9 cellular contexts compared by ENCODE assay signal in genomic region chr20:19737025-19737424, GRCh38. TPM values are rescaled to one million over a fixed set of nuclear protein-coding genes. Genes with fewer than 3 reads are reported as not detected.
A peak's percentile ranks its signal among the peaks of the same experiment; 100 is the strongest.
DNase-seq lines count a peak whose midpoint lies in the region; ATAC-seq, FAIRE-seq and TF ChIP-seq lines count a peak whose summit lies in the region.
"Had no signal": no experiment of that assay in that cellular context is flagged by ENCODE, and none has a peak within 500 bp of the region (broad histone marks: within the 10 kb centered on the region; RNA-seq: fewer than 3 reads in every experiment).

No MANE protein-coding gene starts in this region.

- H3K4me2 ChIP-seq in mammary epithelial cell (ENCODE audit: insufficient read depth, low read depth, low read length) = peak overlapping the region; percentile 4

- WGBS in mammary epithelial cell (ENCODE audit: low coverage, missing lambda C conversion rate) = 9% methylated on average over 4 of the region's 4 CpGs

- H3K4me1 Mint-ChIP-seq in CD14-positive monocyte = peaks cover 40% of the 10 kb centered on the region
- peaks cover 0 to 2% (median 0%) of the 10 kb centered on the region in 7 donors for H3K4me1 Mint-ChIP-seq in naive thymus-derived CD4-positive, alpha-beta T cell

- no peaks in the 10 kb centered on the region for H3K9me3 Mint-ChIP-seq in CD14-positive monocyte
- H3K9me3 Mint-ChIP-seq in naive thymus-derived CD4-positive, alpha-beta T cell = peaks cover 0 to 2% (median 0%) of the 10 kb centered on the region in 11 donors

- no peaks in the 10 kb centered on the region for H4K20me1 ChIP-seq in mammary epithelial cell (ENCODE audit: insufficient read depth, low read length)

- H2AFZ ChIP-seq in mammary epithelial cell (ENCODE audit: low read depth, low read length) = peak overlapping the region; percentile 47

- H3K4me3 ChIP-seq in mammary epithelial cell (replicated peaks in 1 of 3; ENCODE audit: insufficient read depth in 1 of 3, low read depth in 2 of 3, low read length in 3 of 3) = no peak overlapping the region
- H3K4me3 ChIP-seq in naive thymus-derived CD4-positive, alpha-beta T cell (ENCODE audit: low read length) = no peak overlapping the region
- H3K4me3 ChIP-seq in kidney (ENCODE audit: low read length in 2 of 2) = no peak overlapping the region

- CTCF ChIA-PET in mammary epithelial cell (lab: Charles Lee; ENCODE audit: low non-redundant PET) = interaction anchor here (0.6 kb wide), 1 partner anchor 148 kb away, joined by 5 read pairs; no protein-coding TSS in a partner anchor
- CTCF ChIA-PET in naive thymus-derived CD4-positive, alpha-beta T cell (lab: Charles Lee) = no interaction called here

- H3K27ac ChIP-seq in mammary epithelial cell (ENCODE audit: insufficient read depth, low read depth, low read length) (peak overlapping the region; percentile 90), kidney (ENCODE audit: low read depth in 2 of 2, low read length in 2 of 2) (no peak overlapping the region), substantia nigra (ENCODE audit: low read depth, low read length, poor library complexity, severe bottlenecking) (no peak overlapping the region)
- no peak overlapping the region for H3K27ac ChIP-seq in naive thymus-derived CD4-positive, alpha-beta T cell (ENCODE audit: low read depth, low read length)

- H3K79me2 ChIP-seq in mammary epithelial cell (ENCODE audit: insufficient read depth, low read length) = no peaks in the 10 kb centered on the region

- DNase-seq in CD14-positive monocyte (ENCODE audit: low spot score) (peak; percentile 87), HPDE6-E6E7 (ENCODE audit: extremely low spot score) (peak; percentile 77), mammary epithelial cell (peak; percentile 98), NCI-H1417 (lab: John Stamatoyannopoulos, UW) (no peak), kidney (no peak), nucleus accumbens (lab: John Stamatoyannopoulos, UW) (no peak), substantia nigra (lab: John Stamatoyannopoulos, UW) (no peak)
- DNase-seq in naive thymus-derived CD4-positive, alpha-beta T cell = no peak
- DNase-seq: NCI-H1048 had no signal

- TF ChIP-seq CTCF in CD14-positive monocyte (IDR thresholded peaks at IDR 0.05) (no peak), mammary epithelial cell (conservative IDR thresholded peaks at IDR 0.05 in 1 of 2, IDR thresholded peaks at IDR 0.05 in 1 of 2; ENCODE audit: extremely low read depth in 1 of 2, insufficient read depth in 1 of 2, low read depth in 1 of 2, low read length in 2 of 2) (no peak), kidney (IDR thresholded peaks at IDR 0.05; ENCODE audit: borderline replicate concordance, extremely low read depth, insufficient read depth) (no peak)

- FAIRE-seq in kidney (lab: Jason Lieb, UNC) = no peak

- H3K36me3 ChIP-seq in mammary epithelial cell (ENCODE audit: insufficient read depth, low read length) = no peaks in the 10 kb centered on the region
- H3K36me3 ChIP-seq in naive thymus-derived CD4-positive, alpha-beta T cell (ENCODE audit: control insufficient read depth in 2 of 3, insufficient read depth in 3 of 3, low read length in 3 of 3) = no peaks in the 10 kb centered on the region
- no peaks in the 10 kb centered on the region for H3K36me3 ChIP-seq in kidney (ENCODE audit: control insufficient read depth in 1 of 2, insufficient read depth in 2 of 2, low read length in 2 of 2)

- H3K36me3 Mint-ChIP-seq in CD14-positive monocyte = peaks cover 0 to 4% of the 10 kb centered on the region in 2 donors
- H3K36me3 Mint-ChIP-seq in naive thymus-derived CD4-positive, alpha-beta T cell = no peaks in the 10 kb centered on the region

- peaks cover 0 to 2% (median 0%) of the 10 kb centered on the region in 3 donors for H3K27me3 Mint-ChIP-seq in CD14-positive monocyte (ENCODE audit: low read depth in 3 of 3)
- H3K27me3 Mint-ChIP-seq in naive thymus-derived CD4-positive, alpha-beta T cell = peaks cover 0 to 31% (median 8%) of the 10 kb centered on the region in 5 donors

- dilution Hi-C loops in mammary epithelial cell (cut with HindIII; ENCODE audit: low sequenced_read_pairs) = no loop called here

- BruUV-seq in mammary epithelial cell (replicated peaks; lab: Mats Ljungman, UMichigan) = no TSS peak

- H3K9ac ChIP-seq in mammary epithelial cell (ENCODE audit: insufficient read depth, low read length) (peak overlapping the region; percentile 72), kidney (ENCODE audit: low read length in 2 of 2) (no peak overlapping the region)

- in situ Hi-C loops in mammary epithelial cell (cut with MboI; ENCODE audit: low sequenced_read_pairs in 2 of 2) = no loop called here

- intact Hi-C loops in CD14-positive monocyte (cut with micrococcal nuclease) (no loop called here), mammary epithelial cell (cut with micrococcal nuclease) (no loop called here), kidney (cut with DNase I) (no loop called here)
- intact Hi-C loops in naive thymus-derived CD4-positive, alpha-beta T cell (cut with micrococcal nuclease) = no loop called here

- H3K27me3 ChIP-seq in mammary epithelial cell (ENCODE audit: insufficient read depth, low read length) = no peaks in the 10 kb centered on the region
- H3K27me3 ChIP-seq in naive thymus-derived CD4-positive, alpha-beta T cell (ENCODE audit: control insufficient read depth in 2 of 2, insufficient read depth in 2 of 2, low read length in 2 of 2) = no peaks in the 10 kb centered on the region

- peaks cover 26% of the 10 kb centered on the region for H3K4me1 ChIP-seq in mammary epithelial cell (ENCODE audit: insufficient read depth, low read length)
- H3K4me1 ChIP-seq in naive thymus-derived CD4-positive, alpha-beta T cell (ENCODE audit: control insufficient read depth in 2 of 2, insufficient read depth in 2 of 2, low read length in 2 of 2) = no peaks in the 10 kb centered on the region
- no peaks in the 10 kb centered on the region for H3K4me1 ChIP-seq in kidney (ENCODE audit: control insufficient read depth in 1 of 2, insufficient read depth in 1 of 2, low read depth in 1 of 2, low read length in 2 of 2)

- H3K9me3 ChIP-seq in mammary epithelial cell (replicated peaks; ENCODE audit: insufficient read depth, low read length) = no peaks in the 10 kb centered on the region
- no peaks in the 10 kb centered on the region for H3K9me3 ChIP-seq in naive thymus-derived CD4-positive, alpha-beta T cell (ENCODE audit: control insufficient read depth in 2 of 3, low read length in 3 of 3)
- no peaks in the 10 kb centered on the region for H3K9me3 ChIP-seq in kidney (ENCODE audit: control insufficient read depth in 1 of 2, low read length in 2 of 2)

- H3K27ac Mint-ChIP-seq in CD14-positive monocyte = peak overlapping the region; percentile 88 to 98 (median 94)
- no peak overlapping the region for H3K27ac Mint-ChIP-seq in naive thymus-derived CD4-positive, alpha-beta T cell

- POLR2A ChIA-PET in naive thymus-derived CD4-positive, alpha-beta T cell (lab: Charles Lee) = no interaction called here

- peak overlapping the region in 1 of 2 donors; percentile 35 for H3K4me3 Mint-ChIP-seq in CD14-positive monocyte
- H3K4me3 Mint-ChIP-seq in naive thymus-derived CD4-positive, alpha-beta T cell = no peak overlapping the region

- peak; percentile 78 for ATAC-seq in naive thymus-derived CD4-positive, alpha-beta T cell

RNA-seq across cellular contexts. Expression of gene RIN2, which starts 21.0 kb away (rescaled TPM):
- 10 to 100 TPM in 1 of 2 donors, 1 to 10 TPM in 1; 5.6 to 15.4 TPM for polyA plus RNA-seq in CD14-positive monocyte
- total RNA-seq in mammary epithelial cell = 10 to 100 TPM; 42.2 to 45.2 TPM
- 29.1 TPM for polyA plus RNA-seq in mammary epithelial cell
- polyA minus RNA-seq in mammary epithelial cell = 93.5 TPM
- total RNA-seq in naive thymus-derived CD4-positive, alpha-beta T cell = 10 to 100 TPM in 1 of 5 experiments, 1 to 10 TPM in 1, under 1 TPM in 2, not detected in 1; 0.57 to 20.8 (median 1.3) TPM
- not detected for polyA plus RNA-seq in naive thymus-derived CD4-positive, alpha-beta T cell
- 109 TPM for total RNA-seq in kidney
- polyA plus RNA-seq in kidney (ENCODE audit: insufficient read depth, low read depth, low replicate concordance) = 20.2 TPM

Comparison
In these comparisons a context has a peak if more than half of its experiments do, and no peak if none do; other contexts are left out.
1. DNase-seq: peak in CD14-positive monocyte (single experiment), HPDE6-E6E7 (single experiment) and mammary epithelial cell (single experiment); none in naive thymus-derived CD4-positive, alpha-beta T cell (0 of 9), NCI-H1417 (0 of 3), kidney (single experiment), nucleus accumbens (0 of 56) and substantia nigra (0 of 49).
2. H3K27ac Mint-ChIP-seq: peak in CD14-positive monocyte (7 of 7); none in naive thymus-derived CD4-positive, alpha-beta T cell (0 of 9).
3. RNA of gene RIN2, which starts 21.0 kb away (polyA plus RNA-seq): 29.1 TPM in mammary epithelial cell (single experiment), 20.2 TPM in kidney (single experiment) and 5.6 to 15.4 TPM in CD14-positive monocyte; not detected in naive thymus-derived CD4-positive, alpha-beta T cell; every median in the first group is over 4 times any median in the second.